ENCODE assay signal across 2 cellular contexts in the genomic region with DNA sequence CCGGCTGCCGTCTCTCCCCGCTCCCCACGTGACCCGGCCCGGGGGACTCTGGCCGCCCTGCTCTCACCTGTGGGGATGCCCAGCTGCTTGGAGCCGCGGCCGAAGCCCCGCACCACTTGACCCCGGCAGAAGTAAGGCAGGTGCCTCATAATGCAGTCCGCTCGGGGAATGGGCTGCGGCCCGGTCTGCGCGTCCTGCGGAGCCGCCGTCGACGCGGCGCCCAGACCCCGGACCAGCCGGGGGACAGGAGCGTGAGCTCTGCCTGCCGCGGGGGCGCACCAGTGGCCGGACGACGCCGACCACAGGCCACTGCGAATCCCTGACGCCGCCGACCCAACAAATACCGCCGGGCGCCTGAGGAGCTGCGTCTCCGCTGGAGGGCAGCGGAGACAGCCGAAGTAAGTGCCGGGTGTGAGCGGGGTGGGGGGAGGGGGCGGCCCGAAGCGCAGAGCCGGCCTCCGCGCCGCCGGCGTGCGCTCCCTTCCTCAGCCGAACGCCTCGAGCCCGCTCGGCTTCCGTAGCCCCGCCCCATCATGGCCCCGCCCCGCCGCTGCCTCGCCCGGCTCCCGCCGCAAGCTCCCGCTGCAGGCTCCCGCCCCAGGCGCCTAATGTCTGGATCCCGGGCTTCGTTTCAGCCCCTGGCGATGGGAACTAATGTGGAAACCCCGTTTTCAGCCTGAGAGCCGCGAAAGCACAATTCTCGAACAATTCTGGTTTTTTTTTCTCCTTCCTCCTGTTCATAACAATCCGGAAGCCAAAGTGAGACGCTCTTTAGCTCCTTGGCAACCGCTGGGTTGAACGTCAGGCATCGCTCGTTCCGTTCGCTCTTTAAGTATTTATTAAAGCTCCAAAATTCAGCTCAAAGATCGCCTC.
TF ChIP-seq lines count a peak whose summit lies in the region.

A gene (minus strand): TSS at position 404 of the 873 bp plus-strand sequence. CDS start 255 bp downstream, at position 149.

TF ChIP-seq in Ishikawa, 13 proteins besides CTCF, POLR2A, EP300 and RAD21 (continued from another document):
- TF ChIP-seq, protein P1, sequence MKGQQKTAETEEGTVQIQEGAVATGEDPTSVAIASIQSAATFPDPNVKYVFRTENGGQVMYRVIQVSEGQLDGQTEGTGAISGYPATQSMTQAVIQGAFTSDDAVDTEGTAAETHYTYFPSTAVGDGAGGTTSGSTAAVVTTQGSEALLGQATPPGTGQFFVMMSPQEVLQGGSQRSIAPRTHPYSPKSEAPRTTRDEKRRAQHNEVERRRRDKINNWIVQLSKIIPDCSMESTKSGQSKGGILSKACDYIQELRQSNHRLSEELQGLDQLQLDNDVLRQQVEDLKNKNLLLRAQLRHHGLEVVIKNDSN (IDR thresholded peaks at IDR 0.05), result peak; percentile 91
TF ChIP-seq in Ishikawa: peak in this region for 5.

TF ChIP-seq in PFSK-1, 5 proteins besides CTCF, POLR2A, EP300 and RAD21 (continued from another document):
- TF ChIP-seq, protein P2, sequence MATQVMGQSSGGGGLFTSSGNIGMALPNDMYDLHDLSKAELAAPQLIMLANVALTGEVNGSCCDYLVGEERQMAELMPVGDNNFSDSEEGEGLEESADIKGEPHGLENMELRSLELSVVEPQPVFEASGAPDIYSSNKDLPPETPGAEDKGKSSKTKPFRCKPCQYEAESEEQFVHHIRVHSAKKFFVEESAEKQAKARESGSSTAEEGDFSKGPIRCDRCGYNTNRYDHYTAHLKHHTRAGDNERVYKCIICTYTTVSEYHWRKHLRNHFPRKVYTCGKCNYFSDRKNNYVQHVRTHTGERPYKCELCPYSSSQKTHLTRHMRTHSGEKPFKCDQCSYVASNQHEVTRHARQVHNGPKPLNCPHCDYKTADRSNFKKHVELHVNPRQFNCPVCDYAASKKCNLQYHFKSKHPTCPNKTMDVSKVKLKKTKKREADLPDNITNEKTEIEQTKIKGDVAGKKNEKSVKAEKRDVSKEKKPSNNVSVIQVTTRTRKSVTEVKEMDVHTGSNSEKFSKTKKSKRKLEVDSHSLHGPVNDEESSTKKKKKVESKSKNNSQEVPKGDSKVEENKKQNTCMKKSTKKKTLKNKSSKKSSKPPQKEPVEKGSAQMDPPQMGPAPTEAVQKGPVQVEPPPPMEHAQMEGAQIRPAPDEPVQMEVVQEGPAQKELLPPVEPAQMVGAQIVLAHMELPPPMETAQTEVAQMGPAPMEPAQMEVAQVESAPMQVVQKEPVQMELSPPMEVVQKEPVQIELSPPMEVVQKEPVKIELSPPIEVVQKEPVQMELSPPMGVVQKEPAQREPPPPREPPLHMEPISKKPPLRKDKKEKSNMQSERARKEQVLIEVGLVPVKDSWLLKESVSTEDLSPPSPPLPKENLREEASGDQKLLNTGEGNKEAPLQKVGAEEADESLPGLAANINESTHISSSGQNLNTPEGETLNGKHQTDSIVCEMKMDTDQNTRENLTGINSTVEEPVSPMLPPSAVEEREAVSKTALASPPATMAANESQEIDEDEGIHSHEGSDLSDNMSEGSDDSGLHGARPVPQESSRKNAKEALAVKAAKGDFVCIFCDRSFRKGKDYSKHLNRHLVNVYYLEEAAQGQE (IDR thresholded peaks at IDR 0.05; ENCODE audit: insufficient read depth in 1 of 2, low read depth in 2 of 2, low read length in 2 of 2), result 0 out of 4 replicates have a peak, but pooled peaks of 1 of the 2 experiments have one; percentile 47
- TF ChIP-seq SIN3A (IDR thresholded peaks at IDR 0.05; ENCODE audit: borderline replicate concordance, insufficient read depth, low read length) (peak; percentile 61; the same call in 1 of the 2 replicates), TAF1 (IDR thresholded peaks at IDR 0.05; ENCODE audit: borderline replicate concordance, insufficient read depth, low read length) (0 out of 2 replicates have a peak, but pooled peaks have one; percentile 38), FOXP2 (optimal IDR thresholded peaks at IDR 0.05; ENCODE audit: borderline replicate concordance, extremely low read depth, extremely low read length, insufficient read depth) (no peak)
